8 cellular contexts compared by ENCODE assay signal in genomic region chr2:159713691-159714585, GRCh38. TPM values are rescaled to one million over a fixed set of nuclear protein-coding genes. Genes with fewer than 3 reads are reported as not detected.
DNase-seq lines count a peak whose midpoint lies in the region; ATAC-seq, FAIRE-seq and TF ChIP-seq lines count a peak whose summit lies in the region.

No MANE protein-coding gene starts in this region.

- TF ChIP-seq POLR2A in endothelial cell of umbilical vein (IDR thresholded peaks at IDR 0.05; ENCODE audit: low read depth, low read length): no peak

- POLR2A ChIA-PET in endothelial cell of umbilical vein (lab: Charles Lee): interaction anchor here (1.0 to 3.3 kb wide), 3 partner anchors 10 to 100 kb away, joined by 3 to 18 read pairs (median 6); no protein-coding TSS in a partner anchor

- peak; percentile 15 for FAIRE-seq in endothelial cell of umbilical vein (lab: Jason Lieb, UNC)

- CTCF ChIA-PET in endothelial cell of umbilical vein (lab: Charles Lee): interaction anchor here (1.0 to 1.5 kb wide), 4 partner anchors 10 to 254 kb away, joined by 3 to 6 read pairs (median 4); partner anchors contain the start of gene BAZ2B

- 28 to 36% methylated on average over 5 of the region's 5 CpGs for WGBS in heart right ventricle, 2 donors

- no peak overlapping the region for H2AFZ ChIP-seq in endothelial cell of umbilical vein (ENCODE audit: low read depth, low read length)

- DNase-seq in heart right ventricle (no peak), Right ventricle myocardium inferior (ENCODE audit: missing footprints) (no peak), RKO (ENCODE audit: low spot score) (peak; percentile 69), endothelial cell of umbilical vein (ENCODE audit: low read depth, low spot score) (peak; percentile 56), ureter (ENCODE audit: low spot score) (no peak)

- H3K36me3 ChIP-seq in heart right ventricle (peaks cover 0 to 46% (median 0%) of the 10 kb centered on the region in 9 donors), endothelial cell of umbilical vein (ENCODE audit: control insufficient read depth in 2 of 2, extremely low read depth in 1 of 2, insufficient read depth in 2 of 2, low read length in 2 of 2) (peaks cover 5 to 12% of the 10 kb centered on the region in 2 experiments), neutrophil (peaks cover 43% of the 10 kb centered on the region)

- peaks cover 4 to 75% (median 60%) of the 10 kb centered on the region in 9 donors for H3K4me1 ChIP-seq in heart right ventricle
- peaks cover 28% of the 10 kb centered on the region for H3K4me1 ChIP-seq in endothelial cell of umbilical vein (ENCODE audit: control insufficient read depth, extremely low read depth, insufficient read depth, low read length)
- peaks cover 40 to 63% of the 10 kb centered on the region in 2 experiments for H3K4me1 ChIP-seq in neutrophil (ENCODE audit: control insufficient read depth in 1 of 2, insufficient read depth in 1 of 2, low read depth in 1 of 2, low read length in 1 of 2)

- no peaks in the 10 kb centered on the region for H3K9me3 ChIP-seq in heart right ventricle
- H3K9me3 ChIP-seq in endothelial cell of umbilical vein (replicated peaks; ENCODE audit: control insufficient read depth, insufficient read depth, low read length): no peaks in the 10 kb centered on the region
- no peaks in the 10 kb centered on the region for H3K9me3 ChIP-seq in neutrophil

- peak overlapping the region; percentile 81 to 100 (median 92) for H3K4me3 ChIP-seq in heart right ventricle
- peak overlapping the region; percentile 80 to 96 (median 94) for H3K4me3 ChIP-seq in endothelial cell of umbilical vein (replicated peaks in 1 of 3; ENCODE audit: insufficient read depth in 1 of 3, low read depth in 1 of 3, low read length in 3 of 3)
- H3K4me3 ChIP-seq in neutrophil (ENCODE audit: low read depth in 1 of 2, low read length in 1 of 2): peak overlapping the region; percentile 97 to 99

- ATAC-seq in heart right ventricle (no peak), Right ventricle myocardium inferior (no peak), HG02759 (IDR thresholded peaks at IDR 0.05; ENCODE audit: unreplicated experiment) (no peak), GM18511 (IDR thresholded peaks at IDR 0.05; ENCODE audit: unreplicated experiment) (no peak)

- H3K4me2 ChIP-seq in endothelial cell of umbilical vein (ENCODE audit: insufficient read depth, low read length): peak overlapping the region; percentile 87

- H3K27ac ChIP-seq in heart right ventricle (peak overlapping the region in 8 of 10 donors; percentile 94 to 100 (median 99)), endothelial cell of umbilical vein (ENCODE audit: insufficient read depth, low read depth, low read length) (peak overlapping the region; percentile 86), neutrophil (peak overlapping the region; percentile 97)

- peak overlapping the region; percentile 98 for H3K9ac ChIP-seq in endothelial cell of umbilical vein (replicated peaks; ENCODE audit: extremely low read depth, insufficient read depth, low read length)

- peaks cover 14% of the 10 kb centered on the region for H4K20me1 ChIP-seq in endothelial cell of umbilical vein (replicated peaks; ENCODE audit: control insufficient read depth, extremely low read depth, insufficient read depth, low read length)

- dilution Hi-C loops in endothelial cell of umbilical vein (cut with MboI; ENCODE audit: extremely low pct_ligation_motif_present, low sequenced_read_pairs): loop anchor here (25.0 kb wide), 1 partner anchor 102 kb away; the partner anchor contains the start of gene BAZ2B

- TSS peak; percentile 35 for BruUV-seq in endothelial cell of umbilical vein (replicated peaks; lab: Mats Ljungman, UMichigan)

- H3K9me1 ChIP-seq in endothelial cell of umbilical vein (replicated peaks; ENCODE audit: control insufficient read depth, extremely low read depth, insufficient read depth, low read length): no peaks in the 10 kb centered on the region

- TF ChIP-seq CTCF in heart right ventricle (IDR thresholded peaks at IDR 0.05) (peak in 1 of 9 donors; percentile 22), endothelial cell of umbilical vein (IDR thresholded peaks at IDR 0.05; ENCODE audit: extremely low read depth in 1 of 2, insufficient read depth in 1 of 2, low read depth in 1 of 2, low read length in 2 of 2) (no peak), neutrophil (IDR thresholded peaks at IDR 0.05) (no peak)

- intact Hi-C loops in heart right ventricle (cut with DNase I): loop anchor here in 7 of 10 donors (2.0 to 10.0 kb wide), 8 partner anchors 81 to 231 kb away; partner anchors contain the start of genes BAZ2B (in 4 of the 7) and CD302 (in 3 of the 7)
- intact Hi-C loops in Right ventricle myocardium inferior (cut with DNase I): loop anchor here (2.0 to 10.0 kb wide), 3 partner anchors 43 to 231 kb away; no protein-coding TSS in a partner anchor
- intact Hi-C loops in endothelial cell of umbilical vein (cut with micrococcal nuclease): loop anchor here (1.0 to 10.0 kb wide), 6 partner anchors 8 to 577 kb away; partner anchors contain the start of gene CD302

- H3K27me3 ChIP-seq in heart right ventricle (no peaks in the 10 kb centered on the region), endothelial cell of umbilical vein (ENCODE audit: control insufficient read depth in 2 of 2, insufficient read depth in 2 of 2, low read length in 2 of 2) (no peaks in the 10 kb centered on the region), neutrophil (no peaks in the 10 kb centered on the region)

- H3K79me2 ChIP-seq in endothelial cell of umbilical vein (ENCODE audit: control insufficient read depth, insufficient read depth, low read length): peaks cover 66% of the 10 kb centered on the region

TF ChIP-seq in endothelial cell of umbilical vein, 7 proteins besides CTCF, POLR2A, EP300 and RAD21:
- TF ChIP-seq FOS (IDR thresholded peaks at IDR 0.05; ENCODE audit: borderline replicate concordance, insufficient read depth, low read length) (peak; percentile 69), JUN (IDR thresholded peaks at IDR 0.05; ENCODE audit: borderline replicate concordance, insufficient read depth, insufficient read length, low read depth) (no peak)

RNA-seq across cellular contexts. Expression of gene MARCHF7, which starts 1.6 kb away (rescaled TPM):
- total RNA-seq in heart right ventricle (100 to 1,000 TPM in 2 of 10 donors, 10 to 100 TPM in 8; 81.6 to 101 (median 88.2) TPM), Right ventricle myocardium inferior (79.3 TPM), endothelial cell of umbilical vein (82.0 and 93.9 TPM in 2 replicates), ureter (108 TPM)
- polyA plus RNA-seq in heart right ventricle (10 to 100 TPM; 20.3 to 27.6 TPM), endothelial cell of umbilical vein (15.3 and 21.2 TPM in 2 replicates)
- 30.6 and 34.0 TPM in 2 replicates for polyA plus RNA-seq in endothelial cell of umbilical vein (2011; cell fraction: cytosol; rRNA removed)
- polyA plus RNA-seq in endothelial cell of umbilical vein (2011; cell fraction: nucleus; rRNA removed): 58.5 and 66.8 TPM in 2 replicates
- polyA plus RNA-seq in endothelial cell of umbilical vein (2012): 85.2 and 99.4 TPM in 2 replicates
- polyA minus RNA-seq in endothelial cell of umbilical vein: 40.9 and 45.4 TPM in 2 replicates
- 16.8 TPM for polyA minus RNA-seq in endothelial cell of umbilical vein (2011; cell fraction: cytosol; rRNA and poly(A)+ RNA removed)
- polyA minus RNA-seq in endothelial cell of umbilical vein (2011; cell fraction: nucleus; rRNA and poly(A)+ RNA removed): 71.7 and 109 TPM in 2 replicates

Comparison
In these comparisons a context has a peak if more than half of its experiments do, and no peak if none do; other contexts are left out.
1. DNase-seq: peak in RKO (single experiment) and endothelial cell of umbilical vein (single experiment); none in heart right ventricle (0 of 2), Right ventricle myocardium inferior (single experiment) and ureter (single experiment).
2. Peak in every context shown above with its lines, with median percentiles within 50 percentile points of each other: H3K27ac ChIP-seq and H3K4me3 ChIP-seq.